Comparison of ENCODE assay signal across 13 cellular contexts in genomic region chr3:99544819-99545281, GRCh38.
A peak's percentile ranks its signal among the peaks of the same experiment; 100 is the strongest.
DNase-seq lines count a peak whose midpoint lies in the region; ATAC-seq, FAIRE-seq and TF ChIP-seq lines count a peak whose summit lies in the region.
"Had no signal": no experiment of that assay in that cellular context is flagged by ENCODE, and none has a peak within 500 bp of the region (broad histone marks: within the 10 kb centered on the region; RNA-seq: fewer than 3 reads in every experiment).

No MANE protein-coding gene starts in this region.

- peaks cover 4% of the 10 kb centered on the region for H3K9me3 Mint-ChIP-seq in mesothelial cell of epicardium
- H3K9me3 Mint-ChIP-seq: activated CD4-positive, alpha-beta T cell treated with anti-CD3 and anti-CD28 coated beads, Interleukin-2, amount 10 ng/mL, durations not matched to agents 24 days and 14 days had no signal

- H3K36me3 ChIP-seq in endothelial cell of umbilical vein (ENCODE audit: control insufficient read depth in 2 of 2, extremely low read depth in 1 of 2, insufficient read depth in 2 of 2, low read length in 2 of 2) (no peaks in the 10 kb centered on the region), upper lobe of right lung (no peaks in the 10 kb centered on the region)
- H3K36me3 ChIP-seq: tibial nerve had no signal

- ATAC-seq in upper lobe of right lung = peak; percentile 66

- FAIRE-seq in endothelial cell of umbilical vein (lab: Jason Lieb, UNC) = peak; percentile 76

- H3K27me3 ChIP-seq in endothelial cell of umbilical vein (ENCODE audit: control insufficient read depth in 2 of 2, insufficient read depth in 2 of 2, low read length in 2 of 2) (no peaks in the 10 kb centered on the region), upper lobe of right lung (no peaks in the 10 kb centered on the region)
- H3K27me3 ChIP-seq: tibial nerve had no signal

- POLR2A ChIA-PET in endothelial cell of umbilical vein (lab: Charles Lee) = interaction anchor here (3.9 kb wide), 1 partner anchor 92 kb away, joined by 31 read pairs; the partner anchor contains the start of gene COL8A1

- CTCF ChIA-PET in endothelial cell of umbilical vein (lab: Charles Lee) = interaction anchor here (1.4 to 5.0 kb wide), 6 partner anchors 13 to 96 kb away, joined by 3 to 24 read pairs (median 10); partner anchors contain the start of gene COL8A1

- H3K27me3 Mint-ChIP-seq in mesothelial cell of epicardium (ENCODE audit: low read depth) = no peaks in the 10 kb centered on the region
- H3K27me3 Mint-ChIP-seq: activated CD4-positive, alpha-beta T cell treated with anti-CD3 and anti-CD28 coated beads, Interleukin-2, amount 10 ng/mL, durations not matched to agents 24 days and 14 days had no signal

- no peaks in the 10 kb centered on the region for H3K79me2 ChIP-seq in endothelial cell of umbilical vein (ENCODE audit: control insufficient read depth, insufficient read depth, low read length)

- TF ChIP-seq CTCF in endothelial cell of umbilical vein (IDR thresholded peaks at IDR 0.05; ENCODE audit: extremely low read depth in 1 of 2, insufficient read depth in 1 of 2, low read depth in 1 of 2, low read length in 2 of 2) = no peak
- no peak for TF ChIP-seq CTCF in upper lobe of right lung (IDR thresholded peaks at IDR 0.05)
- TF ChIP-seq CTCF in mesothelial cell of epicardium (IDR thresholded peaks at IDR 0.05; ENCODE audit: unreplicated experiment) = no peak

- H4K20me1 ChIP-seq in endothelial cell of umbilical vein (replicated peaks; ENCODE audit: control insufficient read depth, extremely low read depth, insufficient read depth, low read length) = no peaks in the 10 kb centered on the region

- H3K4me3 ChIP-seq in endothelial cell of umbilical vein (replicated peaks in 1 of 3; ENCODE audit: insufficient read depth in 1 of 3, low read depth in 1 of 3, low read length in 3 of 3) (no peak overlapping the region), upper lobe of right lung (no peak overlapping the region)

- no peak overlapping the region for H3K27ac Mint-ChIP-seq in mesothelial cell of epicardium
- H3K27ac Mint-ChIP-seq: activated CD4-positive, alpha-beta T cell treated with anti-CD3 and anti-CD28 coated beads, Interleukin-2, amount 10 ng/mL, durations not matched to agents 24 days and 14 days had no signal

- no peak overlapping the region for H3K4me3 Mint-ChIP-seq in mesothelial cell of epicardium
- H3K4me3 Mint-ChIP-seq: activated CD4-positive, alpha-beta T cell treated with anti-CD3 and anti-CD28 coated beads, Interleukin-2, amount 10 ng/mL, durations not matched to agents 24 days and 14 days had no signal

- no peak overlapping the region for H2AFZ ChIP-seq in endothelial cell of umbilical vein (ENCODE audit: low read depth, low read length)

- peak overlapping the region; percentile 97 for H3K27ac ChIP-seq in endothelial cell of umbilical vein (ENCODE audit: insufficient read depth, low read depth, low read length)
- no peak overlapping the region for H3K27ac ChIP-seq in upper lobe of right lung

- peaks cover 12% of the 10 kb centered on the region for H3K4me1 Mint-ChIP-seq in mesothelial cell of epicardium

- no peaks in the 10 kb centered on the region for H3K36me3 Mint-ChIP-seq in mesothelial cell of epicardium

- H3K9ac ChIP-seq in endothelial cell of umbilical vein (replicated peaks; ENCODE audit: extremely low read depth, insufficient read depth, low read length) = peak overlapping the region; percentile 89

- intact Hi-C loops in endothelial cell of umbilical vein (cut with micrococcal nuclease) (loop anchor here (1.0 to 5.0 kb wide), 4 partner anchors 142 to 418 kb away; no protein-coding TSS in a partner anchor), upper lobe of right lung (cut with DNase I) (no loop called here)

- dilution Hi-C loops in endothelial cell of umbilical vein (cut with MboI; ENCODE audit: extremely low pct_ligation_motif_present, low sequenced_read_pairs) = no loop called here

- H3K4me2 ChIP-seq in endothelial cell of umbilical vein (ENCODE audit: insufficient read depth, low read length) = peak overlapping the region; percentile 95

- H3K9me1 ChIP-seq in endothelial cell of umbilical vein (replicated peaks; ENCODE audit: control insufficient read depth, extremely low read depth, insufficient read depth, low read length) = no peaks in the 10 kb centered on the region

- H3K9me3 ChIP-seq in endothelial cell of umbilical vein (replicated peaks; ENCODE audit: control insufficient read depth, insufficient read depth, low read length) (no peaks in the 10 kb centered on the region), upper lobe of right lung (no peaks in the 10 kb centered on the region)
- H3K9me3 ChIP-seq: tibial nerve had no signal

- DNase-seq in OCI-M1 (lab: John Stamatoyannopoulos, UW) (peak; percentile 85), endothelial cell of umbilical vein (ENCODE audit: low read depth, low spot score) (peak; percentile 100), kidney tubule cell (ENCODE audit: low spot score) (peak; percentile 63), upper lobe of right lung (no peak), mesothelial cell of epicardium (ENCODE audit: low spot score in 2 of 2, unreplicated experiment in 2 of 2) (no peak), middle frontal gyrus (ENCODE audit: extremely low spot score, low spot score) (no peak)
- DNase-seq in stimulated activated naive CD4-positive, alpha-beta T cell treated with Interleukin-2 at 50 U/mL for 16 hours (lab: John Stamatoyannopoulos, UW) = no peak
- DNase-seq: activated CD4-positive, alpha-beta T cell treated with anti-CD3 and anti-CD28 coated beads, Interleukin-2, amount 10 ng/mL, durations not matched to agents 24 days and 14 days; activated naive CD4-positive, alpha-beta T cell; effector CD8-positive, alpha-beta T cell; occipital lobe; SIG-M5 had no signal

- no TSS peak for BruUV-seq in endothelial cell of umbilical vein (replicated peaks; lab: Mats Ljungman, UMichigan)

- H3K4me1 ChIP-seq in endothelial cell of umbilical vein (ENCODE audit: control insufficient read depth, extremely low read depth, insufficient read depth, low read length) = peaks cover 77% of the 10 kb centered on the region
- H3K4me1 ChIP-seq in upper lobe of right lung = peaks cover 18% of the 10 kb centered on the region

- TF ChIP-seq POLR2A in endothelial cell of umbilical vein (IDR thresholded peaks at IDR 0.05; ENCODE audit: low read depth, low read length) = peak; percentile 55

TF ChIP-seq in endothelial cell of umbilical vein, 7 proteins besides CTCF, POLR2A, EP300 and RAD21:
- TF ChIP-seq JUN (IDR thresholded peaks at IDR 0.05; ENCODE audit: borderline replicate concordance, insufficient read depth, insufficient read length, low read depth) = peak; percentile 82
- peak; percentile 94 for TF ChIP-seq POLR2AphosphoS5 (IDR thresholded peaks at IDR 0.05; ENCODE audit: insufficient read depth, low read depth, low read length)
- TF ChIP-seq FOS (IDR thresholded peaks at IDR 0.05; ENCODE audit: borderline replicate concordance, insufficient read depth, low read length) = peak; percentile 84
- peak; percentile 2 for TF ChIP-seq MYC (IDR thresholded peaks at IDR 0.05; ENCODE audit: low read depth, low read length)
- no peak for TF ChIP-seq EZH2 (IDR thresholded peaks at IDR 0.05; ENCODE audit: borderline replicate concordance, low read depth, low read length, severe bottlenecking)
- peak; percentile 76 for TF ChIP-seq MAX (IDR thresholded peaks at IDR 0.05; ENCODE audit: insufficient read depth, insufficient read length)
- peak; percentile 99 for TF ChIP-seq GATA2 (IDR thresholded peaks at IDR 0.05; ENCODE audit: insufficient read depth, insufficient read length, low read depth, low read length)

Comparison
In these comparisons a context has a peak if more than half of its experiments do, and no peak if none do; other contexts are left out.
1. DNase-seq: peak in OCI-M1 (single experiment), endothelial cell of umbilical vein (single experiment) and kidney tubule cell (single experiment); none in upper lobe of right lung (single experiment), stimulated activated naive CD4-positive, alpha-beta T cell treated with Interleukin-2 at 50 U/mL for 16 hours (single experiment), mesothelial cell of epicardium (0 of 2) and middle frontal gyrus (single experiment).